Comparison of ENCODE assay signal across 8 cellular contexts in the genomic region with DNA sequence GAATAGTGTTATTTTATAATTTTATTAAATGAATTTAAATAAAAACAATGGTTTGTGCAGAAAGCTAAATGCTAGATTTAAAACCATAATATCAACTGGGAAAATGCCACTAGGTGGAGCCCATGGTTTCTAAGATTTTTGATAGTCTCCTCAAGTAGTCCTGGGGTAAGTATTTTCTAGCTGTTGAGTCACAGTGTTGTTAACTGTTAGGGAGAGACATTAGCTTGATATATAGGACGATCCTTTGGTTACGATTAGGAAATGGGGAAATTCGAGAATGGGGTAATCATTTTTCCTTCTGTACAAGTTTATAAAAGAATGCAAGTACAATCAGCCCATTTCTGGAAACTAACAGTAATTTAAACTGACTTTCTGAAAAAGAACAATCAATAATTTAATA.
DNase-seq lines count a peak whose midpoint lies in the region; ATAC-seq and TF ChIP-seq lines count a peak whose summit lies in the region.

No MANE protein-coding gene starts in this region.

- H3K9ac ChIP-seq in HCT116 (ENCODE audit: low read length) (no peak overlapping the region), colonic mucosa (ENCODE audit: low read depth in 2 of 2, low read length in 2 of 2) (no peak overlapping the region)

- H3K27ac ChIP-seq in HCT116 (ENCODE audit: low read depth, low read length) (no peak overlapping the region), colonic mucosa (no peak overlapping the region), lower lobe of right lung (no peak overlapping the region)

- ATAC-seq in HCT116, result peak; percentile 91
- peak; percentile 68 to 92 for ATAC-seq in lower lobe of right lung
- no peak for ATAC-seq in GM21447 (IDR thresholded peaks at IDR 0.05; ENCODE audit: unreplicated experiment)

- no peaks in the 10 kb centered on the region for H3K9me3 ChIP-seq in HCT116 (ENCODE audit: control insufficient read depth in 1 of 2, insufficient read depth in 1 of 2, low read depth in 1 of 2, low read length in 2 of 2)
- no peaks in the 10 kb centered on the region for H3K9me3 ChIP-seq in colonic mucosa
- no peaks in the 10 kb centered on the region for H3K9me3 ChIP-seq in lower lobe of right lung

- DNase-seq in DMS 273 (lab: John Stamatoyannopoulos, UW; ENCODE audit: unreplicated experiment) (peak; percentile 73), HCT116 (ENCODE audit: low read depth, low spot score) (peak; percentile 60), NCI-H748 treated with DMSO at 0.1 percent for 48 hours (lab: John Stamatoyannopoulos, UW) (peak; percentile 42), colonic mucosa (peak; percentile 28), lower lobe of right lung (no peak), mesenteric fat pad (ENCODE audit: low spot score) (no peak)
- DNase-seq in stimulated activated CD4-positive, alpha-beta T cell treated with anti-CD3 and anti-CD28 coated beads, Interleukin-15, amount 100 ng/mL, for 24 hours, result no peak

- CTCF ChIA-PET in HCT116 (lab: Charles Lee), result interaction anchor here (0.9 to 2.4 kb wide), 20 partner anchors 9 to 1417 kb away, joined by 3 to 36 read pairs (median 4); a partner anchor contains a TSS

- H2AFZ ChIP-seq in HCT116 (ENCODE audit: low read depth, low read length, poor library complexity, severe bottlenecking), result peak overlapping the region; percentile 93

- H3K79me2 ChIP-seq in HCT116 (ENCODE audit: insufficient read depth, low read length), result no peaks in the 10 kb centered on the region

- TF ChIP-seq POLR2A in HCT116 (IDR thresholded peaks at IDR 0.05; ENCODE audit: borderline replicate concordance, extremely low read depth, insufficient read depth, insufficient read length), result no peak

- TF ChIP-seq RAD21 in HCT116 (IDR thresholded peaks at IDR 0.05; ENCODE audit: low read depth), result peak; percentile 85

- no peaks in the 10 kb centered on the region for H3K36me3 ChIP-seq in HCT116 (ENCODE audit: control insufficient read depth in 1 of 2, insufficient read depth in 2 of 2, low read length in 2 of 2)
- no peaks in the 10 kb centered on the region for H3K36me3 ChIP-seq in colonic mucosa
- H3K36me3 ChIP-seq in lower lobe of right lung, result no peaks in the 10 kb centered on the region

- TF ChIP-seq CTCF in HCT116 (IDR thresholded peaks at IDR 0.05 in 2 of 3, conservative IDR thresholded peaks at IDR 0.05 in 1 of 3; ENCODE audit: borderline replicate concordance in 1 of 3, insufficient read depth in 1 of 3, low read depth in 2 of 3, low read length in 2 of 3) (peak; percentile 48 to 70 (median 48); a peak in 5 of 6 replicates), colonic mucosa (IDR thresholded peaks at IDR 0.05) (peak; percentile 45), lower lobe of right lung (IDR thresholded peaks at IDR 0.05) (peak; percentile 69)

- POLR2A ChIA-PET in HCT116 (lab: Charles Lee), result interaction anchor here (1.1 kb wide), 1 partner anchor 10 kb away, joined by 3 read pairs; no protein-coding TSS in a partner anchor

- peaks cover 0 to 3% of the 10 kb centered on the region in 2 experiments; a peak in 1 of 4 replicates for H3K4me1 ChIP-seq in HCT116 (ENCODE audit: control insufficient read depth in 1 of 2, insufficient read depth in 2 of 2, low read length in 2 of 2)
- H3K4me1 ChIP-seq in colonic mucosa, result no peaks in the 10 kb centered on the region
- H3K4me1 ChIP-seq in lower lobe of right lung, result no peaks in the 10 kb centered on the region

- intact Hi-C loops in HCT116 (cut with micrococcal nuclease) (loop anchor here (1.0 to 5.0 kb wide), 3 partner anchors 378 to 949 kb away; a partner anchor contains a TSS), colonic mucosa (cut with DNase I) (loop anchor here (5.0 kb wide), 1 partner anchor 948 kb away; no protein-coding TSS in a partner anchor), lower lobe of right lung (cut with DNase I) (loop anchor here (10.0 kb wide), 1 partner anchor 951 kb away; no protein-coding TSS in a partner anchor)

- no peaks in the 10 kb centered on the region for H4K20me1 ChIP-seq in HCT116 (ENCODE audit: insufficient read depth)

- H3K27me3 ChIP-seq in HCT116 (ENCODE audit: insufficient read depth, low read length), result no peaks in the 10 kb centered on the region
- no peaks in the 10 kb centered on the region for H3K27me3 ChIP-seq in colonic mucosa
- H3K27me3 ChIP-seq in lower lobe of right lung (ENCODE audit: low read depth), result no peaks in the 10 kb centered on the region

- H3K9me2 ChIP-seq in HCT116 (ENCODE audit: insufficient read depth), result no peaks in the 10 kb centered on the region

- H3K4me3 ChIP-seq in HCT116 (replicated peaks in 1 of 2; ENCODE audit: low read depth in 1 of 2, low read length in 2 of 2) (0 out of 4 replicates have a peak overlapping the region, but pooled peaks of 1 of the 2 experiments have one; percentile 8), colonic mucosa (no peak overlapping the region), lower lobe of right lung (no peak overlapping the region)

- H3K4me2 ChIP-seq in HCT116 (ENCODE audit: low read length), result peak overlapping the region; percentile 49

- RAD21 ChIA-PET in HCT116 (lab: Charles Lee; ENCODE audit: low non-redundant PET in 1 of 2, low total read pairs in 2 of 2, uncharacterized antibody in 2 of 2, unreplicated experiment in 2 of 2), result interaction anchor here (1.0 to 1.7 kb wide), 4 partner anchors 911 to 949 kb away, joined by 3 to 6 read pairs (median 4); no protein-coding TSS in a partner anchor

- BruUV-seq in HCT116 (replicated peaks; lab: Mats Ljungman, UMichigan), result no TSS peak

TF ChIP-seq in HCT116, 20 proteins besides CTCF, POLR2A, EP300 and RAD21:
- TF ChIP-seq, protein P1, sequence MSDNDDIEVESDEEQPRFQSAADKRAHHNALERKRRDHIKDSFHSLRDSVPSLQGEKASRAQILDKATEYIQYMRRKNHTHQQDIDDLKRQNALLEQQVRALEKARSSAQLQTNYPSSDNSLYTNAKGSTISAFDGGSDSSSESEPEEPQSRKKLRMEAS (IDR thresholded peaks at IDR 0.05), result no peak
- no peak for TF ChIP-seq SP1 (IDR thresholded peaks at IDR 0.05; ENCODE audit: low read depth)
- no peak for TF ChIP-seq CBX3 (IDR thresholded peaks at IDR 0.05; ENCODE audit: low read depth)
- no peak for TF ChIP-seq SIN3A (IDR thresholded peaks at IDR 0.05; ENCODE audit: low read depth)
- no peak for TF ChIP-seq ZNF274 (IDR thresholded peaks at IDR 0.05; ENCODE audit: low read depth, low read length)
- no peak for TF ChIP-seq POLR2AphosphoS5 (IDR thresholded peaks at IDR 0.05; ENCODE audit: low read depth, low read length)
- no peak for TF ChIP-seq YY1 (IDR thresholded peaks at IDR 0.05; ENCODE audit: extremely low read depth, insufficient replicate concordance, low read depth, low read length)
- TF ChIP-seq ZFX (IDR thresholded peaks at IDR 0.05), result no peak
- TF ChIP-seq EZH2phosphoT487 (IDR thresholded peaks at IDR 0.05; ENCODE audit: borderline replicate concordance), result no peak
- no peak for TF ChIP-seq FOSL1 (IDR thresholded peaks at IDR 0.05; ENCODE audit: low read depth)

Comparison
In these comparisons a context has a peak if more than half of its experiments do, and no peak if none do; other contexts are left out.
1. DNase-seq: peak in DMS 273 (single experiment), HCT116 (single experiment), NCI-H748 treated with DMSO at 0.1 percent for 48 hours (single experiment) and colonic mucosa (single experiment); none in lower lobe of right lung (single experiment), stimulated activated CD4-positive, alpha-beta T cell treated with anti-CD3 and anti-CD28 coated beads, Interleukin-15, amount 100 ng/mL, for 24 hours (single experiment) and mesenteric fat pad (single experiment).
2. Peak in every context shown above with its lines, with median percentiles within 50 percentile points of each other: CTCF ChIP-seq.